8 cellular contexts compared by ENCODE assay signal in genomic region chr13:46751811-46752635, GRCh38. TPM values are rescaled to one million over a fixed set of nuclear protein-coding genes. Genes with fewer than 3 reads are reported as not detected.
DNase-seq lines count a peak whose midpoint lies in the region; ATAC-seq and TF ChIP-seq lines count a peak whose summit lies in the region.

No MANE protein-coding gene starts in this region.

- peak; percentile 69 for ATAC-seq in GM19324 (IDR thresholded peaks at IDR 0.05; ENCODE audit: low FRiP score, unreplicated experiment)
- ATAC-seq in HG03432 (IDR thresholded peaks at IDR 0.05; ENCODE audit: unreplicated experiment), result peak; percentile 84
- peak; percentile 97 for ATAC-seq in effector memory CD8-positive, alpha-beta T cell (replicated peaks)

- H3K36me3 ChIP-seq in WERI-Rb-1 (no peaks in the 10 kb centered on the region), stomach (peaks cover 31 to 51% (median 51%) of the 10 kb centered on the region in 4 donors)

- no peaks in the 10 kb centered on the region for H3K27me3 Mint-ChIP-seq in effector memory CD8-positive, alpha-beta T cell

- intact Hi-C loops in stomach (cut with DNase I; ENCODE audit: low total_unique reads), result no loop called here

- H3K27ac Mint-ChIP-seq in effector memory CD8-positive, alpha-beta T cell, result peak overlapping the region; percentile 1 to 59

- H3K4me1 ChIP-seq in stomach, result peaks cover 0 to 24% (median 5%) of the 10 kb centered on the region in 4 donors

- DNase-seq in AG10803 (ENCODE audit: low read depth), result peak; percentile 60
- DNase-seq in WERI-Rb-1, result peak; percentile 14
- peak; percentile 65 to 66 (median 66) for DNase-seq in effector memory CD8-positive, alpha-beta T cell
- DNase-seq in stimulated activated CD8-positive, alpha-beta memory T cell treated with anti-CD3 and anti-CD28 coated beads, Interleukin-15, amount 100 ng/mL, for 24 hours (ENCODE audit: low read depth), result peak; percentile 2
- DNase-seq in stomach, result no peak
- DNase-seq in NCI-H2196 (lab: John Stamatoyannopoulos, UW; ENCODE audit: unreplicated experiment), result no peak

- 53 to 72% (median 70%) methylated on average over 7 of the region's 7 CpGs for WGBS in stomach, 5 donors

- H3K27me3 ChIP-seq in WERI-Rb-1 (ENCODE audit: insufficient read depth, low read depth, severe bottlenecking) (no peaks in the 10 kb centered on the region), stomach (no peaks in the 10 kb centered on the region)

- H3K9me3 ChIP-seq in WERI-Rb-1 (ENCODE audit: severe bottlenecking), result no peaks in the 10 kb centered on the region
- no peaks in the 10 kb centered on the region for H3K9me3 ChIP-seq in stomach

- H3K4me1 Mint-ChIP-seq in effector memory CD8-positive, alpha-beta T cell (ENCODE audit: low read depth in 2 of 2), result peaks cover 24 to 31% of the 10 kb centered on the region in 2 donors

- no peak for TF ChIP-seq POLR2A in stomach (IDR thresholded peaks at IDR 0.05)

- H3K4me3 ChIP-seq in AG10803 (ENCODE audit: low read length) (no peak overlapping the region), WERI-Rb-1 (ENCODE audit: low read depth, low read length) (no peak overlapping the region), stomach (no peak overlapping the region)

- H3K9me3 Mint-ChIP-seq in effector memory CD8-positive, alpha-beta T cell, result no peaks in the 10 kb centered on the region

- no peak; the same call in 1 of the 2 replicates for TF ChIP-seq CTCF in AG10803 (conservative IDR thresholded peaks at IDR 0.05; ENCODE audit: low read length)
- TF ChIP-seq CTCF in WERI-Rb-1 (IDR thresholded peaks at IDR 0.05; ENCODE audit: low read depth, low read length), result peak; percentile 43; the same call in 1 of the 2 replicates
- no peak for TF ChIP-seq CTCF in stomach (IDR thresholded peaks at IDR 0.05)

- TF ChIP-seq EP300 in stomach (IDR thresholded peaks at IDR 0.05), result no peak

- peak overlapping the region; percentile 39 to 47 for H3K4me3 Mint-ChIP-seq in effector memory CD8-positive, alpha-beta T cell

- no peak overlapping the region for H3K27ac ChIP-seq in WERI-Rb-1
- no peak overlapping the region for H3K27ac ChIP-seq in stomach

- peaks cover 9% of the 10 kb centered on the region for H3K36me3 Mint-ChIP-seq in effector memory CD8-positive, alpha-beta T cell (ENCODE audit: insufficient read depth)

RNA-seq across cellular contexts. Expression of gene ESD, which starts 44.9 kb away (rescaled TPM):
- 100 to 1,000 TPM in 1 of 5 donors, 10 to 100 TPM in 4; 26.8 to 111 (median 93.3) TPM for total RNA-seq in stomach
- polyA plus RNA-seq in stomach, result 100 to 1,000 TPM in 1 of 3 donors, 10 to 100 TPM in 2; 86.9 to 116 (median 94.4) TPM

Comparison
In these comparisons a context has a peak if more than half of its experiments do, and no peak if none do; other contexts are left out.
1. DNase-seq: peak in AG10803 (single experiment), WERI-Rb-1 (single experiment), effector memory CD8-positive, alpha-beta T cell (3 of 3) and stimulated activated CD8-positive, alpha-beta memory T cell treated with anti-CD3 and anti-CD28 coated beads, Interleukin-15, amount 100 ng/mL, for 24 hours (single experiment); none in stomach (single experiment) and NCI-H2196 (single experiment).
2. Peak in every context shown above with its lines, with median percentiles within 50 percentile points of each other: ATAC-seq.